Comparison of ENCODE assay signal across 13 cellular contexts in genomic region chr14:68655961-68656360, GRCh38.
DNase-seq lines count a peak whose midpoint lies in the region; ATAC-seq and TF ChIP-seq lines count a peak whose summit lies in the region.
"Had no signal": no experiment of that assay in that cellular context is flagged by ENCODE, and none has a peak within 500 bp of the region (broad histone marks: within the 10 kb centered on the region; RNA-seq: fewer than 3 reads in every experiment).

No MANE protein-coding gene starts in this region.

- H3K27ac ChIP-seq in coronary artery, result no peak overlapping the region

- no peak for TF ChIP-seq EP300 in Ishikawa (IDR thresholded peaks at IDR 0.05; ENCODE audit: borderline replicate concordance)

- no peak overlapping the region for H3K4me3 ChIP-seq in coronary artery
- H3K4me3 ChIP-seq in mucosa of descending colon, result no peak overlapping the region

- ATAC-seq in mucosa of descending colon (no peak), T-helper 17 cell (no peak)

- TF ChIP-seq RAD21 in Ishikawa (IDR thresholded peaks at IDR 0.05; ENCODE audit: low read depth), result peak; percentile 56

- H3K4me3 Mint-ChIP-seq in T-helper 17 cell, result no peak overlapping the region
- H3K4me3 Mint-ChIP-seq: CD4-positive, alpha-beta memory T cell; T-helper 2 cell treated with Interferon-gamma antibody and Interleukin-4, amounts not matched to agents 5 μg/mL and 100 μg/mL, for 36 hours had no signal

- TF ChIP-seq CTCF in AG09319 (IDR thresholded peaks at IDR 0.05; ENCODE audit: low read depth, low read length), result peak; percentile 2; the same call in 1 of the 2 replicates
- TF ChIP-seq CTCF in coronary artery (IDR thresholded peaks at IDR 0.05), result no peak
- TF ChIP-seq CTCF in mucosa of descending colon (IDR thresholded peaks at IDR 0.05), result no peak

- DNase-seq in AG09319 (ENCODE audit: extremely low read depth, low read depth) (no peak), coronary artery (ENCODE audit: low spot score) (peak; percentile 65), myocyte (ENCODE audit: low read depth) (peak; percentile 63), mucosa of descending colon (no peak), inferior parietal cortex (ENCODE audit: extremely low spot score) (no peak), activated T-cell treated with anti-CD3 and anti-CD28 coated beads for 4 hours (no peak), T-helper 17 cell (no peak)
- DNase-seq: CD4-positive, alpha-beta memory T cell; kidney glomerular epithelial cell; NCI-H187 had no signal

- no peaks in the 10 kb centered on the region for H3K36me3 Mint-ChIP-seq in T-helper 17 cell (ENCODE audit: low read depth)
- H3K36me3 Mint-ChIP-seq: CD4-positive, alpha-beta memory T cell had no signal

- peaks cover 5% of the 10 kb centered on the region for H3K4me1 Mint-ChIP-seq in T-helper 17 cell

- H3K9me3 ChIP-seq in mucosa of descending colon, result no peaks in the 10 kb centered on the region
- H3K9me3 ChIP-seq in T-helper 17 cell (ENCODE audit: control insufficient read depth, low read length, poor library complexity, severe bottlenecking), result no peaks in the 10 kb centered on the region

- peaks cover 3% of the 10 kb centered on the region for H3K4me1 ChIP-seq in mucosa of descending colon (ENCODE audit: low read depth)

- H3K36me3 ChIP-seq in mucosa of descending colon (ENCODE audit: low read depth), result no peaks in the 10 kb centered on the region

- H3K27me3 Mint-ChIP-seq in T-helper 17 cell, result no peaks in the 10 kb centered on the region
- H3K27me3 Mint-ChIP-seq: CD4-positive, alpha-beta memory T cell had no signal

- H3K27ac Mint-ChIP-seq in T-helper 17 cell, result no peak overlapping the region
- H3K27ac Mint-ChIP-seq: activated T-helper 2 cell treated with anti-CD3 and anti-CD28 coated beads, Interferon-gamma antibody, Interleukin-2, Interleukin-4, amounts not matched to agents 10 μg/mL and 5 μg/mL and 100 μg/mL, durations not matched to agents 14 hours and 24 hours and 36 hours; CD4-positive, alpha-beta memory T cell; T-helper 2 cell treated with Interferon-gamma antibody and Interleukin-4, amounts not matched to agents 5 μg/mL and 100 μg/mL, for 36 hours had no signal

- intact Hi-C loops in mucosa of descending colon (cut with DNase I, micrococcal nuclease), result loop anchor here in 1 of 2 donors (10.0 kb wide), 1 partner anchor 111 kb away; no protein-coding TSS in a partner anchor

TF ChIP-seq in Ishikawa, 13 proteins besides CTCF, POLR2A, EP300 and RAD21:
- no peak for TF ChIP-seq ZBTB7A (IDR thresholded peaks at IDR 0.05; ENCODE audit: low read depth)
- no peak for TF ChIP-seq MAX (IDR thresholded peaks at IDR 0.05)
- TF ChIP-seq USF1 (IDR thresholded peaks at IDR 0.05), result no peak
- TF ChIP-seq TCF12 (IDR thresholded peaks at IDR 0.05; ENCODE audit: low read depth), result no peak
- no peak for TF ChIP-seq REST (IDR thresholded peaks at IDR 0.05; ENCODE audit: low read depth)
- TF ChIP-seq YY1 (IDR thresholded peaks at IDR 0.05; ENCODE audit: low read depth), result no peak
- TF ChIP-seq NFIC (IDR thresholded peaks at IDR 0.05), result no peak
- no peak for TF ChIP-seq TEAD4 (IDR thresholded peaks at IDR 0.05)
- TF ChIP-seq CREB1 (IDR thresholded peaks at IDR 0.05; ENCODE audit: low read depth), result no peak
- no peak for TF ChIP-seq FOXM1 (IDR thresholded peaks at IDR 0.05; ENCODE audit: borderline replicate concordance, low read depth)
- TF ChIP-seq CEBPB (IDR thresholded peaks at IDR 0.05), result no peak
- TF ChIP-seq TAF1 (IDR thresholded peaks at IDR 0.05; ENCODE audit: low read depth), result no peak
- TF ChIP-seq EGR1 (IDR thresholded peaks at IDR 0.05), result no peak
TF ChIP-seq in Ishikawa: peak in this region for 0.

Comparison
In these comparisons a context has a peak if more than half of its experiments do, and no peak if none do; other contexts are left out.
1. DNase-seq: peak in coronary artery (single experiment) and myocyte (single experiment); none in AG09319 (single experiment), mucosa of descending colon (0 of 3), inferior parietal cortex (single experiment), activated T-cell treated with anti-CD3 and anti-CD28 coated beads for 4 hours (single experiment) and T-helper 17 cell (0 of 3).